ENCODE assay signal across 1 cellular context in genomic region chr20:44396790-44397189, GRCh38.
TF ChIP-seq lines count a peak whose summit lies in the region.

No MANE protein-coding gene starts in this region.

TF ChIP-seq in K562, 482 proteins besides CTCF, POLR2A, EP300 and RAD21 (continued from another document):
- TF ChIP-seq ZFP91 (CRISPR knock-in tag; IDR thresholded peaks at IDR 0.05) (no peak), TBP (optimal IDR thresholded peaks at IDR 0.05; ENCODE audit: low read depth, low read length) (no peak), RBM25 (IDR thresholded peaks at IDR 0.05; ENCODE audit: low read depth, low read length, severe bottlenecking) (peak; percentile 39), CHCHD3 (CRISPR knock-in tag; IDR thresholded peaks at IDR 0.05) (no peak), IFI16 (CRISPR knock-in tag; IDR thresholded peaks at IDR 0.05) (no peak), NBN (IDR thresholded peaks at IDR 0.05; ENCODE audit: low read depth) (no peak), FOXK1 (CRISPR knock-in tag; IDR thresholded peaks at IDR 0.05; ENCODE audit: borderline replicate concordance) (no peak)
